Comparison of ENCODE assay signal across 24 cellular contexts in the genomic region with DNA sequence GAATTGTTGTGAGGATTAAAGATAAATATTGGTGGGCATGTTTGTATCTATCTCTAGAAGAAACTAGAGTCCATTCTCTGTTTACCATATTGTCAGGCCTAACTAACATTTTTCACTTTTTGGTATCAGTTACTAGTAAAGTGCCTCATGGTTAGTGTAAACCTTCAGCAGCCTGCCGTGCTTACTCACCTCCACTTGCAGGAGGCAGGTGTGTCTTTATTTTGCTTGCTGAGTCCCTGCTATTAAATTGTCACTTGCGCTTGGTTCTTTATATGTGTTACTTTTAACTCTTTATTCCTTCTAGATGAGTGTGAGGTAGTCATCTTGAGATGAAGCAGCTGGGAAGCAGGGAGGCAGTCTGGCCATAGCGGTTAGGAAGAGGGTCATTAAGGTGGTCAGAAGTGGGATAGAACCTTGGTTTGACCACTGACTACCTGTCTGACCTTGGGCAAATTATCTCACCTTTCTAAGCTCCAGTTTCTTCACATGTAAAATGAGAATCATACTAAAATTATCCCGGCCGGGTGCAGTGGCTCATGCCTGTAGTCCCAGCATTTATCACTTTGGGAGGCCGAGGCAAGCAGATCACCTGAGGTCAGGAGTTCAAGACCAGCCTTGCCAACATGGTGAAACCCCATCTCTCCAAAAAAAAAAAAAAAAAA. TPM values are rescaled to one million over a fixed set of nuclear protein-coding genes. Genes with fewer than 3 reads are reported as not detected.
DNase-seq lines count a peak whose midpoint lies in the region; ATAC-seq, FAIRE-seq and TF ChIP-seq lines count a peak whose summit lies in the region.
"Had no signal": no experiment of that assay in that cellular context is flagged by ENCODE, and none has a peak within 500 bp of the region (broad histone marks: within the 10 kb centered on the region; RNA-seq: fewer than 3 reads in every experiment).

No MANE protein-coding gene starts in this region.

- H3K27ac Mint-ChIP-seq in CD4-positive, CD25-positive, alpha-beta regulatory T cell = peak overlapping the region in 1 of 3 donors; percentile 73
- H3K27ac Mint-ChIP-seq in CD8-positive, alpha-beta T cell = peak overlapping the region; percentile 10
- H3K27ac Mint-ChIP-seq: IgD-negative memory B cell had no signal

- CTCF ChIA-PET in CD8-positive, alpha-beta T cell (lab: Charles Lee) = interaction anchor here (0.7 kb wide), 1 partner anchor 14 kb away, joined by 3 read pairs; no protein-coding TSS in a partner anchor

- POLR2A ChIA-PET in CD8-positive, alpha-beta T cell (lab: Charles Lee) = interaction anchor here (0.7 kb wide), 1 partner anchor 7 kb away, joined by 3 read pairs; no protein-coding TSS in a partner anchor

- H3K9me3 Mint-ChIP-seq in CD4-positive, CD25-positive, alpha-beta regulatory T cell = peaks cover 0 to 2% (median 0%) of the 10 kb centered on the region in 7 donors
- no peaks in the 10 kb centered on the region for H3K9me3 Mint-ChIP-seq in CD8-positive, alpha-beta T cell
- H3K9me3 Mint-ChIP-seq: IgD-negative memory B cell had no signal

- H3K36me3 Mint-ChIP-seq in CD4-positive, CD25-positive, alpha-beta regulatory T cell = peaks cover 21% of the 10 kb centered on the region
- peaks cover 24% of the 10 kb centered on the region for H3K36me3 Mint-ChIP-seq in CD8-positive, alpha-beta T cell

- peaks cover 61 to 91% (median 74%) of the 10 kb centered on the region in 4 donors for H3K4me1 Mint-ChIP-seq in CD4-positive, CD25-positive, alpha-beta regulatory T cell
- H3K4me1 Mint-ChIP-seq in CD8-positive, alpha-beta T cell (ENCODE audit: low read depth) = peaks cover 74% of the 10 kb centered on the region

- no peak for FAIRE-seq in pancreas (lab: Jason Lieb, UNC)
- FAIRE-seq: astrocyte, colon, endothelial cell of umbilical vein had no signal

- DNase-seq in CD4-positive, CD25-positive, alpha-beta regulatory T cell = no peak
- no peak for DNase-seq in CD8-positive, alpha-beta T cell
- DNase-seq in esophagus squamous epithelium (lab: John Stamatoyannopoulos, UW) (no peak), pancreas (no peak), nucleus accumbens (lab: John Stamatoyannopoulos, UW) (no peak), DMS114 treated with DMSO at 0.1 percent for 48 hours (lab: John Stamatoyannopoulos, UW; ENCODE audit: unreplicated experiment) (no peak)
- DNase-seq: activated CD4-positive, alpha-beta T cell treated with anti-CD3 and anti-CD28 coated beads for 4 hours; activated CD8-positive, alpha-beta memory T cell treated with anti-CD3 and anti-CD28 coated beads, Interleukin-2, amount 50 U/mL, for 4 hours; activated gamma-delta T cell; AML-193; Calu3; foreskin keratinocyte; H9; left cardiac atrium; NCI-H748 treated with DMSO at 0.1 percent for 48 hours; ovary; PC-9; T1000 had no signal

- no peaks in the 10 kb centered on the region for H3K9me3 ChIP-seq in CD4-positive, CD25-positive, alpha-beta regulatory T cell (ENCODE audit: control insufficient read depth in 2 of 2, low read length in 2 of 2)
- H3K9me3 ChIP-seq in CD8-positive, alpha-beta T cell (ENCODE audit: low read length) = no peaks in the 10 kb centered on the region
- H3K9me3 ChIP-seq in esophagus squamous epithelium (no peaks in the 10 kb centered on the region), pancreas (no peaks in the 10 kb centered on the region)
- H3K9me3 ChIP-seq: ovary had no signal

- peaks cover 9% of the 10 kb centered on the region for H3K36me3 ChIP-seq in CD4-positive, CD25-positive, alpha-beta regulatory T cell (ENCODE audit: control insufficient read depth, insufficient read depth, low read length)
- H3K36me3 ChIP-seq in CD8-positive, alpha-beta T cell (ENCODE audit: insufficient read depth, low read length) = no peaks in the 10 kb centered on the region
- H3K36me3 ChIP-seq in esophagus squamous epithelium (peaks cover 0 to 5% (median 0%) of the 10 kb centered on the region in 3 donors), pancreas (no peaks in the 10 kb centered on the region)
- H3K36me3 ChIP-seq: ovary had no signal

- no peak for TF ChIP-seq CTCF in CD8-positive, alpha-beta T cell (IDR thresholded peaks at IDR 0.05)
- TF ChIP-seq CTCF in esophagus squamous epithelium (IDR thresholded peaks at IDR 0.05) = no peak
- no peak for TF ChIP-seq CTCF in pancreas (IDR thresholded peaks at IDR 0.05)

- H3K4me1 ChIP-seq in CD4-positive, CD25-positive, alpha-beta regulatory T cell (ENCODE audit: control insufficient read depth, insufficient read depth, low read length, poor library complexity, severe bottlenecking) = peaks cover 41% of the 10 kb centered on the region
- H3K4me1 ChIP-seq in CD8-positive, alpha-beta T cell (ENCODE audit: insufficient read depth, low read length) = peaks cover 44% of the 10 kb centered on the region
- H3K4me1 ChIP-seq in esophagus squamous epithelium (peaks cover 0 to 48% (median 18%) of the 10 kb centered on the region in 3 donors), pancreas (peaks cover 11 to 17% (median 16%) of the 10 kb centered on the region in 3 donors)

- 65 to 86% methylated on average over 3 to 6 of the region's 6 CpGs for WGBS in esophagus squamous epithelium, 2 donors
- WGBS in pancreas, 2 donors = 43% methylated on average over 6 of the region's 6 CpGs

- peak overlapping the region in 3 of 4 donors; percentile 3 to 55 (median 6) for H3K4me3 Mint-ChIP-seq in CD4-positive, CD25-positive, alpha-beta regulatory T cell
- peak overlapping the region; percentile 5 for H3K4me3 Mint-ChIP-seq in CD8-positive, alpha-beta T cell
- H3K4me3 Mint-ChIP-seq: H9 had no signal

- no peak overlapping the region for H3K4me3 ChIP-seq in CD4-positive, CD25-positive, alpha-beta regulatory T cell (ENCODE audit: low read depth, low read length)
- H3K4me3 ChIP-seq in CD8-positive, alpha-beta T cell (ENCODE audit: low read depth, low read length) = no peak overlapping the region
- H3K4me3 ChIP-seq in esophagus squamous epithelium = no peak overlapping the region
- H3K4me3 ChIP-seq in pancreas = no peak overlapping the region
- H3K4me3 ChIP-seq: ovary, PC-9, SK-N-MC had no signal

- H3K27me3 Mint-ChIP-seq in CD4-positive, CD25-positive, alpha-beta regulatory T cell = no peaks in the 10 kb centered on the region
- no peaks in the 10 kb centered on the region for H3K27me3 Mint-ChIP-seq in CD8-positive, alpha-beta T cell (ENCODE audit: low read depth)
- H3K27me3 Mint-ChIP-seq: IgD-negative memory B cell had no signal

- intact Hi-C loops in CD8-positive, alpha-beta T cell (cut with DNase I, micrococcal nuclease) = no loop called here
- intact Hi-C loops in esophagus squamous epithelium (cut with DNase I) = no loop called here
- intact Hi-C loops in pancreas (cut with DNase I) = no loop called here

- H3K27ac ChIP-seq in CD4-positive, CD25-positive, alpha-beta regulatory T cell (ENCODE audit: insufficient read depth, low read length, poor library complexity, severe bottlenecking) = no peak overlapping the region
- H3K27ac ChIP-seq in CD8-positive, alpha-beta T cell (ENCODE audit: low read depth, low read length) = no peak overlapping the region
- H3K27ac ChIP-seq in esophagus squamous epithelium (peak overlapping the region; percentile 1 to 59 (median 46)), pancreas (peak overlapping the region in 1 of 4 donors; percentile 25)
- H3K27ac ChIP-seq: foreskin keratinocyte, PC-9, SK-N-MC had no signal

- no peak for ATAC-seq in CD4-positive, CD25-positive, alpha-beta regulatory T cell (ENCODE audit: low read depth in 2 of 2)
- ATAC-seq in CD8-positive, alpha-beta T cell = no peak
- ATAC-seq in pancreas = peak; percentile 21 to 57 (median 53)
- ATAC-seq in GM18861 (IDR thresholded peaks at IDR 0.05; ENCODE audit: unreplicated experiment) = no peak
- ATAC-seq: foreskin keratinocyte had no signal

- TF ChIP-seq POLR2A in esophagus squamous epithelium (IDR thresholded peaks at IDR 0.05) = no peak

- no peaks in the 10 kb centered on the region for H3K27me3 ChIP-seq in CD4-positive, CD25-positive, alpha-beta regulatory T cell (ENCODE audit: control insufficient read depth, insufficient read depth, low read length)
- H3K27me3 ChIP-seq in CD8-positive, alpha-beta T cell (ENCODE audit: insufficient read depth, low read length) = no peaks in the 10 kb centered on the region
- H3K27me3 ChIP-seq in esophagus squamous epithelium = no peaks in the 10 kb centered on the region
- no peaks in the 10 kb centered on the region for H3K27me3 ChIP-seq in pancreas
- H3K27me3 ChIP-seq: foreskin keratinocyte, ovary had no signal

RNA-seq across cellular contexts. Expression of gene PPP6R3, which starts 21.2 kb away (rescaled TPM):
- 172 TPM for total RNA-seq in CD4-positive, CD25-positive, alpha-beta regulatory T cell
- 10 to 100 TPM; 46.7 to 54.5 (median 50.3) TPM for polyA plus RNA-seq in CD4-positive, CD25-positive, alpha-beta regulatory T cell
- 100 to 1,000 TPM; 113 to 114 TPM for total RNA-seq in CD8-positive, alpha-beta T cell
- 100 to 1,000 TPM in 2 of 4 donors, 10 to 100 TPM in 2; 76.6 to 130 (median 94.0) TPM for total RNA-seq in esophagus squamous epithelium
- 10 to 100 TPM; 32.5 to 56.0 (median 35.7) TPM for total RNA-seq in pancreas
- 10 to 100 TPM; 19.5 to 28.9 TPM for polyA plus RNA-seq in pancreas

Comparison
In these comparisons a context has a peak if more than half of its experiments do, and no peak if none do; other contexts are left out.
1. ATAC-seq: peak in pancreas (4 of 4); none in CD4-positive, CD25-positive, alpha-beta regulatory T cell (0 of 2), CD8-positive, alpha-beta T cell (single experiment) and GM18861 (single experiment).
2. H3K27ac ChIP-seq: peak in esophagus squamous epithelium (4 of 4); none in CD4-positive, CD25-positive, alpha-beta regulatory T cell (single experiment) and CD8-positive, alpha-beta T cell (single experiment).